ENCODE assay signal across 13 cellular contexts in genomic region chr7:2771274-2771711, GRCh38.
DNase-seq lines count a peak whose midpoint lies in the region; ATAC-seq and TF ChIP-seq lines count a peak whose summit lies in the region.
"Had no signal": no experiment of that assay in that cellular context is flagged by ENCODE, and none has a peak within 500 bp of the region (broad histone marks: within the 10 kb centered on the region; RNA-seq: fewer than 3 reads in every experiment).

No MANE protein-coding gene starts in this region.

- peak overlapping the region; percentile 16 to 52 for H3K4me3 Mint-ChIP-seq in activated T-cell treated with anti-CD3 and anti-CD28 coated beads, Interleukin-2, amount 50 U/mL, for 72 hours
- H3K4me3 Mint-ChIP-seq in activated T-cell treated with anti-CD3 and anti-CD28 coated beads, Interleukin-2, amount 50 U/mL, for 4 hours, result no peak overlapping the region
- H3K4me3 Mint-ChIP-seq in dendritic cell treated with granulocyte-macrophage colony-stimulating factor and Interleukin-4, amounts not matched to agents 40 ng/mL and 50 ng/mL, for 4 days, result no peak overlapping the region
- no peak overlapping the region for H3K4me3 Mint-ChIP-seq in chondrocyte (ENCODE audit: unreplicated experiment)
- H3K4me3 Mint-ChIP-seq: activated CD4-positive, alpha-beta memory T cell treated with anti-CD3 and anti-CD28 coated beads for 36 hours; nephron progenitor cell had no signal

- no peak overlapping the region for H3K27ac Mint-ChIP-seq in activated T-cell treated with anti-CD3 and anti-CD28 coated beads, Interleukin-2, amount 50 U/mL, for 72 hours
- H3K27ac Mint-ChIP-seq in dendritic cell treated with granulocyte-macrophage colony-stimulating factor and Interleukin-4, amounts not matched to agents 40 ng/mL and 50 ng/mL, for 4 days, result peak overlapping the region; percentile 95
- H3K27ac Mint-ChIP-seq in chondrocyte (ENCODE audit: unreplicated experiment), result no peak overlapping the region

- no peaks in the 10 kb centered on the region for H3K27me3 ChIP-seq in spleen (replicated peaks in 1 of 7)

- H3K4me3 ChIP-seq in spleen, result no peak overlapping the region

- H3K9me3 Mint-ChIP-seq in activated T-cell treated with anti-CD3 and anti-CD28 coated beads, Interleukin-2, amount 50 U/mL, for 72 hours, result no peaks in the 10 kb centered on the region
- no peaks in the 10 kb centered on the region for H3K9me3 Mint-ChIP-seq in activated T-cell treated with anti-CD3 and anti-CD28 coated beads, Interleukin-2, amount 50 U/mL, for 4 hours
- no peaks in the 10 kb centered on the region for H3K9me3 Mint-ChIP-seq in dendritic cell treated with granulocyte-macrophage colony-stimulating factor and Interleukin-4, amounts not matched to agents 40 ng/mL and 50 ng/mL, for 4 days
- H3K9me3 Mint-ChIP-seq in chondrocyte (ENCODE audit: low read depth), result no peaks in the 10 kb centered on the region
- H3K9me3 Mint-ChIP-seq: activated CD4-positive, alpha-beta memory T cell treated with anti-CD3 and anti-CD28 coated beads for 36 hours had no signal

- DNase-seq in activated T-cell treated with anti-CD3 and anti-CD28 coated beads, Interleukin-2, amount 50 U/mL, for 72 hours, result no peak
- no peak for DNase-seq in activated T-cell treated with anti-CD3 and anti-CD28 coated beads, Interleukin-2, amount 50 U/mL, for 4 hours
- DNase-seq in NCI-H2171 treated with DMSO at 0.1 percent for 48 hours (lab: John Stamatoyannopoulos, UW) (peak; percentile 76), spleen (peak; percentile 22), chondrocyte (ENCODE audit: low spot score) (no peak)
- DNase-seq: activated CD4-positive, alpha-beta memory T cell treated with anti-CD3 and anti-CD28 coated beads for 36 hours; NCI-H1105; NCI-H446; nephron progenitor cell; SHP77 treated with DMSO at 0.1 percent for 48 hours had no signal

- H3K4me1 ChIP-seq in spleen, result peaks cover 0 to 24% (median 8%) of the 10 kb centered on the region in 6 donors

- no peak for ATAC-seq in activated T-cell treated with anti-CD3 and anti-CD28 coated beads, Interleukin-2, amount 50 U/mL, for 72 hours (replicated peaks in 1 of 2)
- no peak for ATAC-seq in activated T-cell treated with anti-CD3 and anti-CD28 coated beads, Interleukin-2, amount 50 U/mL, for 4 hours
- ATAC-seq in SK-N-SH treated with all-trans-retinoic acid at 6 μM for 48 hours (no peak), GM19463 (IDR thresholded peaks at IDR 0.05; ENCODE audit: unreplicated experiment) (no peak)

- TF ChIP-seq CTCF in spleen (IDR thresholded peaks at IDR 0.05 in 8 of 11, conservative IDR thresholded peaks at IDR 0.05 in 3 of 11) (no peak), chondrocyte (IDR thresholded peaks at IDR 0.05) (no peak)

- H3K27me3 Mint-ChIP-seq in activated T-cell treated with anti-CD3 and anti-CD28 coated beads, Interleukin-2, amount 50 U/mL, for 72 hours (ENCODE audit: low read depth), result no peaks in the 10 kb centered on the region
- no peaks in the 10 kb centered on the region for H3K27me3 Mint-ChIP-seq in activated T-cell treated with anti-CD3 and anti-CD28 coated beads, Interleukin-2, amount 50 U/mL, for 4 hours (ENCODE audit: low read depth)
- H3K27me3 Mint-ChIP-seq in dendritic cell treated with granulocyte-macrophage colony-stimulating factor and Interleukin-4, amounts not matched to agents 40 ng/mL and 50 ng/mL, for 4 days, result no peaks in the 10 kb centered on the region
- H3K27me3 Mint-ChIP-seq in chondrocyte (ENCODE audit: low read depth), result no peaks in the 10 kb centered on the region
- H3K27me3 Mint-ChIP-seq: activated CD4-positive, alpha-beta memory T cell treated with anti-CD3 and anti-CD28 coated beads for 36 hours had no signal

- WGBS in spleen, 5 donors, result 52 to 71% (median 54%) methylated on average over 5 of the region's 5 CpGs

- peaks cover 62% of the 10 kb centered on the region for H3K4me1 Mint-ChIP-seq in activated T-cell treated with anti-CD3 and anti-CD28 coated beads, Interleukin-2, amount 50 U/mL, for 72 hours (ENCODE audit: low read depth)
- peaks cover 20% of the 10 kb centered on the region for H3K4me1 Mint-ChIP-seq in activated T-cell treated with anti-CD3 and anti-CD28 coated beads, Interleukin-2, amount 50 U/mL, for 4 hours (ENCODE audit: low read depth)
- peaks cover 61% of the 10 kb centered on the region for H3K4me1 Mint-ChIP-seq in dendritic cell treated with granulocyte-macrophage colony-stimulating factor and Interleukin-4, amounts not matched to agents 40 ng/mL and 50 ng/mL, for 4 days (ENCODE audit: low read depth)
- H3K4me1 Mint-ChIP-seq in chondrocyte (ENCODE audit: low read depth), result peaks cover 9% of the 10 kb centered on the region
- H3K4me1 Mint-ChIP-seq: nephron progenitor cell had no signal

- H3K27ac ChIP-seq in spleen, result no peak overlapping the region

- no peaks in the 10 kb centered on the region for H3K9me3 ChIP-seq in spleen

- H3K36me3 Mint-ChIP-seq in activated T-cell treated with anti-CD3 and anti-CD28 coated beads, Interleukin-2, amount 50 U/mL, for 72 hours (ENCODE audit: insufficient read depth in 2 of 2), result peaks cover 13 to 14% of the 10 kb centered on the region in 2 donors
- H3K36me3 Mint-ChIP-seq in activated T-cell treated with anti-CD3 and anti-CD28 coated beads, Interleukin-2, amount 50 U/mL, for 4 hours (ENCODE audit: insufficient read depth), result peaks cover 15% of the 10 kb centered on the region
- H3K36me3 Mint-ChIP-seq in dendritic cell treated with granulocyte-macrophage colony-stimulating factor and Interleukin-4, amounts not matched to agents 40 ng/mL and 50 ng/mL, for 4 days (ENCODE audit: low read depth), result peaks cover 33% of the 10 kb centered on the region
- peaks cover 28% of the 10 kb centered on the region for H3K36me3 Mint-ChIP-seq in chondrocyte (ENCODE audit: low read depth)

- H3K36me3 ChIP-seq in spleen, result peaks cover 0 to 40% (median 0%) of the 10 kb centered on the region in 6 donors

- no peak for TF ChIP-seq POLR2A in spleen (IDR thresholded peaks at IDR 0.05)

- intact Hi-C loops in dendritic cell treated with granulocyte-macrophage colony-stimulating factor and Interleukin-4, amounts not matched to agents 40 ng/mL and 50 ng/mL, for 4 days (cut with micrococcal nuclease), result no loop called here
- intact Hi-C loops in spleen (cut with DNase I; ENCODE audit: low total_unique reads), result no loop called here

TF ChIP-seq in SK-N-SH treated with all-trans-retinoic acid at 6 μM for 48 hours, 23 proteins besides CTCF, POLR2A, EP300 and RAD21 (continues in another document):
- TF ChIP-seq ZFP30 (CRISPR knock-in tag; IDR thresholded peaks at IDR 0.05), result no peak
- TF ChIP-seq CSRNP3 (CRISPR knock-in tag; IDR thresholded peaks at IDR 0.05), result no peak
- no peak for TF ChIP-seq ARNTL (CRISPR knock-in tag; IDR thresholded peaks at IDR 0.05; ENCODE audit: borderline replicate concordance, low read depth)
- TF ChIP-seq ZFP3 (CRISPR knock-in tag; IDR thresholded peaks at IDR 0.05), result no peak
- no peak for TF ChIP-seq PATZ1 (CRISPR knock-in tag; IDR thresholded peaks at IDR 0.05; ENCODE audit: borderline replicate concordance)
- TF ChIP-seq ZNF565 (CRISPR knock-in tag; conservative IDR thresholded peaks at IDR 0.05; ENCODE audit: low read depth), result no peak
- no peak for TF ChIP-seq PPARA (CRISPR knock-in tag; IDR thresholded peaks at IDR 0.05; ENCODE audit: borderline replicate concordance)
- no peak for TF ChIP-seq OSR1 (CRISPR knock-in tag; IDR thresholded peaks at IDR 0.05)
- TF ChIP-seq SNAI2 (CRISPR knock-in tag; IDR thresholded peaks at IDR 0.05), result no peak
- TF ChIP-seq CSDC2 (CRISPR knock-in tag; IDR thresholded peaks at IDR 0.05), result no peak
- no peak for TF ChIP-seq POU6F1 (CRISPR knock-in tag; IDR thresholded peaks at IDR 0.05; ENCODE audit: borderline replicate concordance, low read depth)
- TF ChIP-seq GLIS3 (CRISPR knock-in tag; IDR thresholded peaks at IDR 0.05), result no peak
- no peak for TF ChIP-seq RARB (CRISPR knock-in tag; IDR thresholded peaks at IDR 0.05)
- TF ChIP-seq ZC3H10 (CRISPR knock-in tag; IDR thresholded peaks at IDR 0.05), result no peak

Comparison
In these comparisons a context has a peak if more than half of its experiments do, and no peak if none do; other contexts are left out.
1. H3K4me3 Mint-ChIP-seq: peak in activated T-cell treated with anti-CD3 and anti-CD28 coated beads, Interleukin-2, amount 50 U/mL, for 72 hours (2 of 2); none in activated T-cell treated with anti-CD3 and anti-CD28 coated beads, Interleukin-2, amount 50 U/mL, for 4 hours (single experiment), dendritic cell treated with granulocyte-macrophage colony-stimulating factor and Interleukin-4, amounts not matched to agents 40 ng/mL and 50 ng/mL, for 4 days (single experiment) and chondrocyte (single experiment).
2. DNase-seq: peak in NCI-H2171 treated with DMSO at 0.1 percent for 48 hours (single experiment) and spleen (single experiment); none in activated T-cell treated with anti-CD3 and anti-CD28 coated beads, Interleukin-2, amount 50 U/mL, for 72 hours (0 of 2), activated T-cell treated with anti-CD3 and anti-CD28 coated beads, Interleukin-2, amount 50 U/mL, for 4 hours (single experiment) and chondrocyte (single experiment).